ENCODE assay signal across 25 cellular contexts in genomic region chr3:55059027-55059629, GRCh38.
DNase-seq lines count a peak whose midpoint lies in the region; ATAC-seq and TF ChIP-seq lines count a peak whose summit lies in the region.
"Had no signal": no experiment of that assay in that cellular context is flagged by ENCODE, and none has a peak within 500 bp of the region (broad histone marks: within the 10 kb centered on the region; RNA-seq: fewer than 3 reads in every experiment).

No MANE protein-coding gene starts in this region.

- intact Hi-C loops in activated CD4-positive, alpha-beta memory T cell treated with anti-CD3 and anti-CD28 coated beads for 36 hours (cut with micrococcal nuclease) = no loop called here

- no peak for TF ChIP-seq CTCF in fibroblast of lung (conservative IDR thresholded peaks at IDR 0.05 in 1 of 2, IDR thresholded peaks at IDR 0.05 in 1 of 2; ENCODE audit: low read depth in 1 of 2, low read length in 2 of 2)

- H3K4me3 Mint-ChIP-seq in activated CD4-positive, alpha-beta memory T cell treated with anti-CD3 and anti-CD28 coated beads for 36 hours = no peak overlapping the region
- H3K4me3 Mint-ChIP-seq: neural crest cell; T-helper 1 cell treated with Interleukin-12 subunit alpha and Interleukin-12 subunit beta and Interleukin-4 antibody, amounts not matched to agents 30 μg/mL and 1 μg/mL, for 36 hours; WTC11 had no signal

- no peak for ATAC-seq in esophagus mucosa
- ATAC-seq: psoas muscle, WTC11 had no signal

- no peaks in the 10 kb centered on the region for H3K27me3 Mint-ChIP-seq in activated CD4-positive, alpha-beta memory T cell treated with anti-CD3 and anti-CD28 coated beads for 36 hours

- H3K4me2 ChIP-seq in fibroblast of lung (ENCODE audit: extremely low read depth, insufficient read depth, low read length) (no peak overlapping the region), skeletal muscle satellite cell (ENCODE audit: low read length) (peak overlapping the region; percentile 23)
- H3K4me2 ChIP-seq: BLaER1 had no signal

- peaks cover 16% of the 10 kb centered on the region for H3K9me3 Mint-ChIP-seq in activated CD4-positive, alpha-beta memory T cell treated with anti-CD3 and anti-CD28 coated beads for 36 hours

- no peak overlapping the region for H3K4me3 ChIP-seq in fibroblast of lung (replicated peaks in 1 of 4; ENCODE audit: control extremely low read depth in 1 of 4, insufficient read depth in 1 of 4, low read depth in 3 of 4, low read length in 4 of 4)
- H3K4me3 ChIP-seq in skeletal muscle satellite cell (ENCODE audit: low read length) = no peak overlapping the region
- H3K4me3 ChIP-seq: BLaER1, left ventricle myocardium inferior, psoas muscle, stomach had no signal

- H3K9ac ChIP-seq in fibroblast of lung (ENCODE audit: insufficient read depth, low read length) (no peak overlapping the region), skeletal muscle satellite cell (ENCODE audit: low read depth, low read length) (peak overlapping the region; percentile 44)
- H3K9ac ChIP-seq: BLaER1 had no signal

- H3K36me3 ChIP-seq in fibroblast of lung (ENCODE audit: control insufficient read depth, insufficient read depth, low read length) (no peaks in the 10 kb centered on the region), skeletal muscle satellite cell (ENCODE audit: insufficient read depth, low read length) (no peaks in the 10 kb centered on the region)
- H3K36me3 ChIP-seq: BLaER1, left ventricle myocardium inferior, stomach had no signal

- peak; percentile 16 for DNase-seq in GM04503 (ENCODE audit: low read depth)
- peak; percentile 53 for DNase-seq in RPMI7951 (ENCODE audit: low read depth)
- DNase-seq in fibroblast of lung (ENCODE audit: low read depth in 2 of 2) = peak; percentile 15 to 56
- DNase-seq in activated CD4-positive, alpha-beta memory T cell treated with anti-CD3 and anti-CD28 coated beads for 36 hours = no peak
- DNase-seq in NCI-H1417 treated with DMSO at 0.1 percent for 48 hours (lab: John Stamatoyannopoulos, UW) = no peak
- DNase-seq: activated CD4-positive, alpha-beta T cell treated with anti-CD3 and anti-CD28 coated beads, Interleukin-2, amount 50 U/mL, for 4 hours; activated gamma-delta T cell; amygdala; Calu3; cerebellar nuclear complex; effector CD4-positive, alpha-beta T cell; left ventricle myocardium inferior; NCI-H1694; NCI-H2227 treated with DMSO at 0.1 percent for 48 hours; psoas muscle; SIG-M5; stomach; trophoblast cell had no signal

- no peak overlapping the region for H2AFZ ChIP-seq in fibroblast of lung (ENCODE audit: low read length)

- H3K27ac Mint-ChIP-seq in activated CD4-positive, alpha-beta memory T cell treated with anti-CD3 and anti-CD28 coated beads for 36 hours = no peak overlapping the region
- H3K27ac Mint-ChIP-seq: IgD-negative memory B cell; T-helper 1 cell treated with Interleukin-12 subunit alpha and Interleukin-12 subunit beta and Interleukin-4 antibody, amounts not matched to agents 30 μg/mL and 1 μg/mL, for 36 hours; WTC11 had no signal

- H4K20me1 ChIP-seq in fibroblast of lung (ENCODE audit: control insufficient read depth, extremely low read depth, insufficient read depth, low read length) = no peaks in the 10 kb centered on the region
- H4K20me1 ChIP-seq: BLaER1 had no signal

- H3K9me3 ChIP-seq in fibroblast of lung (ENCODE audit: control insufficient read depth, insufficient read depth, low read depth, low read length) (no peaks in the 10 kb centered on the region), skeletal muscle satellite cell (replicated peaks; ENCODE audit: low read length) (no peaks in the 10 kb centered on the region)

- H3K27ac ChIP-seq in fibroblast of lung (ENCODE audit: insufficient read depth, low read length) = no peak overlapping the region
- H3K27ac ChIP-seq: BLaER1, left ventricle myocardium inferior, psoas muscle, stomach had no signal

- no peaks in the 10 kb centered on the region for H3K36me3 Mint-ChIP-seq in activated CD4-positive, alpha-beta memory T cell treated with anti-CD3 and anti-CD28 coated beads for 36 hours
- H3K36me3 Mint-ChIP-seq: IgD-negative memory B cell had no signal

- H3K4me1 Mint-ChIP-seq in activated CD4-positive, alpha-beta memory T cell treated with anti-CD3 and anti-CD28 coated beads for 36 hours (ENCODE audit: low read depth) = no peaks in the 10 kb centered on the region
- H3K4me1 Mint-ChIP-seq: IgD-negative memory B cell had no signal

- peaks cover 3% of the 10 kb centered on the region for H3K4me1 ChIP-seq in fibroblast of lung (ENCODE audit: control insufficient read depth, extremely low read depth, insufficient read depth, low read length)
- peaks cover 14% of the 10 kb centered on the region for H3K4me1 ChIP-seq in skeletal muscle satellite cell (ENCODE audit: control insufficient read depth, insufficient read depth, low read length)
- H3K4me1 ChIP-seq: BLaER1, left ventricle myocardium inferior, psoas muscle had no signal

- H3K27me3 ChIP-seq in fibroblast of lung (ENCODE audit: control insufficient read depth, insufficient read depth, low read length) (no peaks in the 10 kb centered on the region), skeletal muscle satellite cell (ENCODE audit: control insufficient read depth, insufficient read depth, low read length) (no peaks in the 10 kb centered on the region)
- H3K27me3 ChIP-seq: BLaER1, stomach had no signal

- CTCF ChIA-PET in activated CD4-positive, alpha-beta memory T cell treated with anti-CD3 and anti-CD28 coated beads for 36 hours (lab: Charles Lee) = no interaction called here

- POLR2A ChIA-PET in activated CD4-positive, alpha-beta memory T cell treated with anti-CD3 and anti-CD28 coated beads for 36 hours (lab: Charles Lee) = no interaction called here

- no peaks in the 10 kb centered on the region for H3K79me2 ChIP-seq in fibroblast of lung (ENCODE audit: control insufficient read depth, insufficient read depth, low read length)

Comparison
In these comparisons a context has a peak if more than half of its experiments do, and no peak if none do; other contexts are left out.
1. DNase-seq: peak in GM04503 (single experiment), RPMI7951 (single experiment) and fibroblast of lung (2 of 2); none in activated CD4-positive, alpha-beta memory T cell treated with anti-CD3 and anti-CD28 coated beads for 36 hours (single experiment) and NCI-H1417 treated with DMSO at 0.1 percent for 48 hours (single experiment).